In the genomic region with DNA sequence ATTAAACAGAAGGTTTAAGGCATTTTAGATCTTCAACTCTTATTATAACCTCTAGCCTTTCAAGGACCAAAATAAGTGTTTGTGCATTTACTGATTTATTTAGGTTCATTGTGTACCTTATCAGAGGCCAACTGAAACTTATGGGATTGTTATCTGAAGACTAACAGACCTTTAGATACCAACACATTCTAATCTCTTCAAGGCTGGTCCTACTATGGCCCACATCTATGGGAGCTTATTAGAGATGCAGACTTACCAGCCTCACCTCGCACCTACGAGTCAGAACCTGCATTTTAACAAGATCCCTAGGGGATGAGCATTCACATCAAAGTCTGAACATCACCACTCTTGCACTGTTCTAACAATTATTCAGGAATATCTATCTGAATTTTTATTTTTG, we compare ENCODE assay signal across 13 cellular contexts. TPM values are rescaled to one million over a fixed set of nuclear protein-coding genes. Genes with fewer than 3 reads are reported as not detected.
DNase-seq lines count a peak whose midpoint lies in the region; ATAC-seq and TF ChIP-seq lines count a peak whose summit lies in the region.
"Had no signal": no experiment of that assay in that cellular context is flagged by ENCODE, and none has a peak within 500 bp of the region (broad histone marks: within the 10 kb centered on the region; RNA-seq: fewer than 3 reads in every experiment).

No MANE protein-coding gene starts in this region.

- H3K27ac ChIP-seq in mammary epithelial cell (ENCODE audit: insufficient read depth, low read depth, low read length) (no peak overlapping the region), trophoblast cell (ENCODE audit: low read depth, low read length) (no peak overlapping the region)
- H3K27ac ChIP-seq: body of pancreas, foreskin keratinocyte had no signal

- H3K36me3 ChIP-seq in mammary epithelial cell (ENCODE audit: insufficient read depth, low read length) (peaks cover 14% of the 10 kb centered on the region), trophoblast cell (ENCODE audit: control insufficient read depth in 1 of 2, insufficient read depth in 2 of 2, low read length in 2 of 2) (peaks cover 3% of the 10 kb centered on the region in 2 experiments)

- H3K9ac ChIP-seq in mammary epithelial cell (ENCODE audit: insufficient read depth, low read length) (no peak overlapping the region), trophoblast cell (ENCODE audit: low read length) (no peak overlapping the region)

- TF ChIP-seq CTCF in mammary epithelial cell (conservative IDR thresholded peaks at IDR 0.05 in 1 of 2, IDR thresholded peaks at IDR 0.05 in 1 of 2; ENCODE audit: extremely low read depth in 1 of 2, insufficient read depth in 1 of 2, low read depth in 1 of 2, low read length in 2 of 2) = no peak

- peaks cover 66% of the 10 kb centered on the region for H3K36me3 Mint-ChIP-seq in activated CD4-positive, alpha-beta T cell treated with anti-CD3 and anti-CD28 coated beads, Interleukin-2, amount 10 ng/mL, durations not matched to agents 24 days and 14 days (ENCODE audit: low read depth)

- H3K9me3 Mint-ChIP-seq in activated CD4-positive, alpha-beta T cell treated with anti-CD3 and anti-CD28 coated beads, Interleukin-2, amount 10 ng/mL, durations not matched to agents 24 days and 14 days = no peaks in the 10 kb centered on the region

- intact Hi-C loops in activated CD4-positive, alpha-beta T cell treated with anti-CD3 and anti-CD28 coated beads, Interleukin-2, amount 10 ng/mL, durations not matched to agents 24 days and 14 days (cut with micrococcal nuclease) = loop anchor here (5.0 to 10.0 kb wide), 2 partner anchors 343 to 1876 kb away; no protein-coding TSS in a partner anchor
- intact Hi-C loops in mammary epithelial cell (cut with micrococcal nuclease) = loop anchor here (5.0 kb wide), 1 partner anchor 44 kb away; no protein-coding TSS in a partner anchor

- H3K79me2 ChIP-seq in mammary epithelial cell (ENCODE audit: insufficient read depth, low read length) = peaks cover 79% of the 10 kb centered on the region
- H3K79me2 ChIP-seq in trophoblast cell (ENCODE audit: control insufficient read depth, insufficient read depth, low read length, poor library complexity) = peaks cover 11% of the 10 kb centered on the region

- H3K14ac ChIP-seq in trophoblast cell (ENCODE audit: low read length) = no peak overlapping the region

- no peak overlapping the region for H4K12ac ChIP-seq in trophoblast cell (ENCODE audit: low read depth, low read length)

- no peak overlapping the region for H4K8ac ChIP-seq in trophoblast cell (ENCODE audit: low read depth, low read length)

- H2BK120ac ChIP-seq in trophoblast cell (ENCODE audit: insufficient read depth, low read length, poor library complexity) = no peak overlapping the region

- H3K18ac ChIP-seq in trophoblast cell (ENCODE audit: low read length) = no peak overlapping the region

- in situ Hi-C loops in mammary epithelial cell (cut with MboI; ENCODE audit: low sequenced_read_pairs in 2 of 2) = loop anchor here in 1 of 2 donors (10.0 kb wide), 1 partner anchor 47 kb away; no protein-coding TSS in a partner anchor

- no peak for ATAC-seq in GM18907 (IDR thresholded peaks at IDR 0.05; ENCODE audit: unreplicated experiment)
- ATAC-seq: body of pancreas, foreskin keratinocyte had no signal

- H3K27me3 ChIP-seq in mammary epithelial cell (ENCODE audit: insufficient read depth, low read length) (no peaks in the 10 kb centered on the region), trophoblast cell (ENCODE audit: insufficient read depth, low read length) (no peaks in the 10 kb centered on the region)
- H3K27me3 ChIP-seq: body of pancreas, foreskin keratinocyte had no signal

- H4K20me1 ChIP-seq in mammary epithelial cell (ENCODE audit: insufficient read depth, low read length) = peaks cover 5% of the 10 kb centered on the region

- H3K27ac Mint-ChIP-seq in activated CD4-positive, alpha-beta T cell treated with anti-CD3 and anti-CD28 coated beads, Interleukin-2, amount 10 ng/mL, durations not matched to agents 24 days and 14 days = no peak overlapping the region

- H3K4me1 ChIP-seq in mammary epithelial cell (ENCODE audit: insufficient read depth, low read length) (peaks cover 35% of the 10 kb centered on the region), trophoblast cell (ENCODE audit: control insufficient read depth in 1 of 2, insufficient read depth in 2 of 2, low read length in 2 of 2) (peaks cover 7% of the 10 kb centered on the region in 2 experiments)

- CTCF ChIA-PET in mammary epithelial cell (lab: Charles Lee; ENCODE audit: low non-redundant PET) = no interaction called here

- H2AFZ ChIP-seq in mammary epithelial cell (ENCODE audit: low read depth, low read length) = no peak overlapping the region
- no peak overlapping the region for H2AFZ ChIP-seq in trophoblast cell (ENCODE audit: insufficient read depth, low read length, poor library complexity)

- no peaks in the 10 kb centered on the region for H3K27me3 Mint-ChIP-seq in activated CD4-positive, alpha-beta T cell treated with anti-CD3 and anti-CD28 coated beads, Interleukin-2, amount 10 ng/mL, durations not matched to agents 24 days and 14 days

- H2BK5ac ChIP-seq in trophoblast cell (ENCODE audit: low read depth, low read length, poor library complexity) = no peak overlapping the region

- H3K4me3 ChIP-seq in mammary epithelial cell (replicated peaks in 1 of 3; ENCODE audit: insufficient read depth in 1 of 3, low read depth in 2 of 3, low read length in 3 of 3) = peak overlapping the region; percentile 20 to 100 (median 99)
- H3K4me3 ChIP-seq in trophoblast cell (ENCODE audit: low read depth, low read length) = no peak overlapping the region
- H3K4me3 ChIP-seq: body of pancreas had no signal

- H3K79me1 ChIP-seq in trophoblast cell (ENCODE audit: low read length) = no peaks in the 10 kb centered on the region

- no peak for DNase-seq in activated CD4-positive, alpha-beta T cell treated with anti-CD3 and anti-CD28 coated beads, Interleukin-2, amount 10 ng/mL, durations not matched to agents 24 days and 14 days
- DNase-seq in activated CD4-positive, alpha-beta T cell treated with anti-CD3 and anti-CD28 coated beads for 48 hours = no peak
- DNase-seq in NAMALWA (ENCODE audit: low spot score) (peak; percentile 16), mammary epithelial cell (no peak), trophoblast cell (no peak), NCI-H1105 treated with DMSO at 0.1 percent for 48 hours (lab: John Stamatoyannopoulos, UW) (no peak), NCI-H524 treated with DMSO at 0.1 percent for 48 hours (lab: John Stamatoyannopoulos, UW) (no peak)
- DNase-seq: body of pancreas; foreskin keratinocyte; NK-92 treated with Interleukin-12 subunit alpha and Interleukin-12 subunit beta, amount 100 ng/mL, for 24 hours; stimulated activated CD4-positive, alpha-beta T cell treated with anti-CD3 and anti-CD28 coated beads, Interleukin-12 subunit alpha, Interleukin-12 subunit beta, amount 100 ng/mL, for 4 hours; stimulated activated naive CD4-positive, alpha-beta T cell treated with Interleukin-2 at 50 U/mL for 16 hours had no signal

- dilution Hi-C loops in mammary epithelial cell (cut with HindIII; ENCODE audit: low sequenced_read_pairs) = no loop called here

- H3K4me2 ChIP-seq in mammary epithelial cell (ENCODE audit: insufficient read depth, low read depth, low read length) (peak overlapping the region; percentile 97), trophoblast cell (ENCODE audit: low read length) (no peak overlapping the region)

- no TSS peak for BruUV-seq in mammary epithelial cell (replicated peaks; lab: Mats Ljungman, UMichigan)

- H3K9me3 ChIP-seq in mammary epithelial cell (replicated peaks; ENCODE audit: insufficient read depth, low read length) = no peaks in the 10 kb centered on the region
- H3K9me3 ChIP-seq in trophoblast cell (ENCODE audit: insufficient read depth, low read depth, low read length) = no peaks in the 10 kb centered on the region
- H3K9me3 ChIP-seq: body of pancreas had no signal

- H3K23ac ChIP-seq in trophoblast cell (ENCODE audit: low read length) = no peak overlapping the region

- peak overlapping the region; percentile 15 for H3K4ac ChIP-seq in trophoblast cell (ENCODE audit: low read depth, low read length)

- no peak overlapping the region for H2AK5ac ChIP-seq in trophoblast cell (ENCODE audit: low read length)

- peaks cover 50% of the 10 kb centered on the region for H3K4me1 Mint-ChIP-seq in activated CD4-positive, alpha-beta T cell treated with anti-CD3 and anti-CD28 coated beads, Interleukin-2, amount 10 ng/mL, durations not matched to agents 24 days and 14 days

- H3K4me3 Mint-ChIP-seq in activated CD4-positive, alpha-beta T cell treated with anti-CD3 and anti-CD28 coated beads, Interleukin-2, amount 10 ng/mL, durations not matched to agents 24 days and 14 days = peak overlapping the region; percentile 88

- H2BK12ac ChIP-seq in trophoblast cell (ENCODE audit: low read length) = no peak overlapping the region

- no peak overlapping the region for H4K91ac ChIP-seq in trophoblast cell (ENCODE audit: low read depth, low read length)

- WGBS in mammary epithelial cell (ENCODE audit: low coverage, missing lambda C conversion rate) = 48% methylated on average over 2 of the region's 2 CpGs
- WGBS in trophoblast cell (ENCODE audit: extremely low coverage, insufficient coverage, insufficient read length) = no CpG with 5 or more reads among the region's 2 CpGs

RNA-seq across cellular contexts. Expression of a gene that starts 1.9 kb away (rescaled TPM):
- total RNA-seq in activated CD4-positive, alpha-beta T cell treated with anti-CD3 and anti-CD28 coated beads, Interleukin-2, amount 10 ng/mL, durations not matched to agents 24 days and 14 days = 226 and 234 TPM in 2 replicates
- 100 to 1,000 TPM; 240 to 401 TPM for total RNA-seq in mammary epithelial cell
- 67.3 TPM for polyA plus RNA-seq in mammary epithelial cell
- 401 TPM for polyA minus RNA-seq in mammary epithelial cell
- polyA plus RNA-seq in trophoblast cell (2013) = 77.3 and 78.9 TPM in 2 replicates

RNA-seq across cellular contexts. Expression of a gene that starts 33.6 kb away (rescaled TPM):
- total RNA-seq in activated CD4-positive, alpha-beta T cell treated with anti-CD3 and anti-CD28 coated beads, Interleukin-2, amount 10 ng/mL, durations not matched to agents 24 days and 14 days = 84.9 and 90.9 TPM in 2 replicates
- total RNA-seq in mammary epithelial cell = 10 to 100 TPM; 21.8 to 42.4 TPM
- 13.7 TPM for polyA plus RNA-seq in mammary epithelial cell
- 14.5 TPM for polyA minus RNA-seq in mammary epithelial cell
- polyA plus RNA-seq in trophoblast cell (2013) = 25.1 and 25.8 TPM in 2 replicates

RNA-seq across cellular contexts. Expression of a gene that starts 34.2 kb away (rescaled TPM):
- 26.9 and 27.5 TPM in 2 replicates for total RNA-seq in activated CD4-positive, alpha-beta T cell treated with anti-CD3 and anti-CD28 coated beads, Interleukin-2, amount 10 ng/mL, durations not matched to agents 24 days and 14 days
- total RNA-seq in mammary epithelial cell = 1 to 10 TPM; 3.0 to 7.5 TPM
- polyA plus RNA-seq in mammary epithelial cell = 4.4 TPM
- 2.6 TPM for polyA minus RNA-seq in mammary epithelial cell
- polyA plus RNA-seq in trophoblast cell (2013) = 9.6 and 9.7 TPM in 2 replicates
